ENCODE assay signal across 36 cellular contexts in genomic region chr10:104235801-104236200, GRCh38.
"Had no signal": no experiment of that assay in that cellular context is flagged by ENCODE, and none has a peak within 500 bp of the region (broad histone marks: within the 10 kb centered on the region; RNA-seq: fewer than 3 reads in every experiment).

No MANE protein-coding gene starts in this region.

- H3K36me3 ChIP-seq: MG63 had no signal

- H3K4me3 ChIP-seq: MG63 had no signal

- DNase-seq: Karpas-422, Kasumi-1, MG63, MM.1S, MV-4-11, NCI-H1048, NCI-H1092, NCI-H1092 treated with DMSO at 0.1 percent for 48 hours, NCI-H1105, NCI-H1105 treated with DMSO at 0.1 percent for 48 hours, NCI-H1417, NCI-H1417 treated with DMSO at 0.1 percent for 48 hours, NCI-H1436, NCI-H1436 treated with DMSO at 0.1 percent for 48 hours, NCI-H146, NCI-H1694, NCI-H1694 treated with DMSO at 0.1 percent for 48 hours, NCI-H187, NCI-H187 treated with DMSO at 0.1 percent for 48 hours, NCI-H1930, NCI-H2029, NCI-H2029 treated with DMSO at 0.1 percent for 48 hours, NCI-H2081, NCI-H2081 treated with DMSO at 0.1 percent for 48 hours, NCI-H2107, NCI-H2171, NCI-H2171 treated with DMSO at 0.1 percent for 48 hours, NCI-H2227 treated with DMSO at 0.1 percent for 48 hours, NCI-H226, NCI-H345, NCI-H446, NCI-H446 treated with DMSO at 0.1 percent for 48 hours, NCI-H510A, NCI-H510A treated with DMSO at 0.1 percent for 48 hours, NCI-H524, NCI-H524 treated with DMSO at 0.1 percent for 48 hours had no signal

- H3K9me3 ChIP-seq: MG63 had no signal
